ENCODE assay signal across 9 cellular contexts in the genomic region with DNA sequence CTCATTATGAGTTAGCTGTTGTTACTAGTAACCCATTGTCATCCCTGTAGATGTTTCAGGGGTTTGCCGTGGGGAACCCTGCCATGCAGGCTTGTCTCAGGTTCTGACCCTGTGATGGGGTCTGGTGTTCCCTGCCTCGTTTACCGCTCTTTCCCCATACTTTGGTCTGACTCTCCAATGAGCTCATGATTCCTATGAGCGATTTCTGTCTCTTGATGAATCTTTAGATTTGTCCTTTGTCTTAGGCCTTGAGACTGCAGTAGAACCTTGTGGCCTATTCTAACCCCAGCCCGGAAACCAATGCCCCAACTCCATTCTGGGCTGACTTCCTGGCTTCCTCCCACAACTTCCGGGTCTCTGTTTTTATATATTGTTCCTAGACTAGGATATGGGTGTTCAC. TPM values are rescaled to one million over a fixed set of nuclear protein-coding genes. Genes with fewer than 3 reads are reported as not detected.
DNase-seq lines count a peak whose midpoint lies in the region; ATAC-seq and TF ChIP-seq lines count a peak whose summit lies in the region.
"Had no signal": no experiment of that assay in that cellular context is flagged by ENCODE, and none has a peak within 500 bp of the region (broad histone marks: within the 10 kb centered on the region; RNA-seq: fewer than 3 reads in every experiment).

No MANE protein-coding gene starts in this region.

- H3K27me3 ChIP-seq in MM.1S (replicated peaks; ENCODE audit: insufficient read depth, low read length) (no peaks in the 10 kb centered on the region), SJCRH30 (no peaks in the 10 kb centered on the region)

- H3K36me3 ChIP-seq in MM.1S (replicated peaks; ENCODE audit: insufficient read depth, low read length): no peaks in the 10 kb centered on the region
- H3K36me3 ChIP-seq in SJCRH30: no peaks in the 10 kb centered on the region

- POLR2A ChIA-PET in activated CD4-positive, alpha-beta memory T cell treated with anti-CD3 and anti-CD28 coated beads, Interleukin-2, amount 10 ng/mL, durations not matched to agents 7 days and 5 days (lab: Charles Lee): interaction anchor here (0.6 to 6.5 kb wide), 14 partner anchors 11 to 143 kb away, joined by 3 to 94 read pairs (median 4); a partner anchor contains a TSS

- no peak overlapping the region for H3K4me3 ChIP-seq in MM.1S (ENCODE audit: low read length)
- no peak overlapping the region for H3K4me3 ChIP-seq in SJCRH30

- no peaks in the 10 kb centered on the region for H4K20me1 ChIP-seq in MM.1S (ENCODE audit: insufficient read depth, low read length)

- no peaks in the 10 kb centered on the region for H3K9me2 ChIP-seq in MM.1S (replicated peaks; ENCODE audit: insufficient read depth, low read length)

- peaks cover 35% of the 10 kb centered on the region for H3K36me3 Mint-ChIP-seq in activated CD4-positive, alpha-beta memory T cell treated with anti-CD3 and anti-CD28 coated beads, Interleukin-2, amount 10 ng/mL, durations not matched to agents 7 days and 5 days (ENCODE audit: low read depth)

- peak overlapping the region; percentile 64 for H3K4me2 ChIP-seq in MM.1S (ENCODE audit: low read depth, low read length)

- H3K27ac ChIP-seq in MM.1S (ENCODE audit: low read length) (peak overlapping the region; percentile 38; the same call in 1 of the 2 replicates), SJCRH30 (no peak overlapping the region)

- peaks cover 28% of the 10 kb centered on the region for H3K9me3 Mint-ChIP-seq in activated CD4-positive, alpha-beta memory T cell treated with anti-CD3 and anti-CD28 coated beads, Interleukin-2, amount 10 ng/mL, durations not matched to agents 7 days and 5 days

- peak; percentile 38 for ATAC-seq in esophagus mucosa
- ATAC-seq in HG03108 (IDR thresholded peaks at IDR 0.05; ENCODE audit: unreplicated experiment): no peak
- no peak for ATAC-seq in HG02973 (IDR thresholded peaks at IDR 0.05; ENCODE audit: unreplicated experiment)
- ATAC-seq: HCT116 had no signal

- H3K9me3 ChIP-seq in MM.1S (replicated peaks; ENCODE audit: insufficient read depth, low read length) (no peaks in the 10 kb centered on the region), SJCRH30 (replicated peaks) (no peaks in the 10 kb centered on the region)

- CTCF ChIA-PET in activated CD4-positive, alpha-beta memory T cell treated with anti-CD3 and anti-CD28 coated beads, Interleukin-2, amount 10 ng/mL, durations not matched to agents 7 days and 5 days (lab: Charles Lee): interaction anchor here (0.5 to 5.6 kb wide), 9 partner anchors 9 to 105 kb away, joined by 3 to 46 read pairs (median 8); a partner anchor contains a TSS

- TF ChIP-seq CTCF in MM.1S (IDR thresholded peaks at IDR 0.05; ENCODE audit: low read length): no peak

- 0 out of 2 replicates have a peak, but pooled peaks cover 6% of the 10 kb centered on the region for H3F3A ChIP-seq in MM.1S (ENCODE audit: insufficient read depth, low read length)

- peak overlapping the region; percentile 86 for H3K27ac Mint-ChIP-seq in activated CD4-positive, alpha-beta memory T cell treated with anti-CD3 and anti-CD28 coated beads, Interleukin-2, amount 10 ng/mL, durations not matched to agents 7 days and 5 days

- no peak overlapping the region for H3K9ac ChIP-seq in MM.1S (ENCODE audit: low read length)

- peak overlapping the region; percentile 94 for H2AFZ ChIP-seq in MM.1S (ENCODE audit: low read length)

- peaks cover 16% of the 10 kb centered on the region for H3K4me1 ChIP-seq in MM.1S (ENCODE audit: low read length)
- no peaks in the 10 kb centered on the region for H3K4me1 ChIP-seq in SJCRH30

- peak overlapping the region; percentile 23 for H3K4me3 Mint-ChIP-seq in activated CD4-positive, alpha-beta memory T cell treated with anti-CD3 and anti-CD28 coated beads, Interleukin-2, amount 10 ng/mL, durations not matched to agents 7 days and 5 days

- H3K4me1 Mint-ChIP-seq in activated CD4-positive, alpha-beta memory T cell treated with anti-CD3 and anti-CD28 coated beads, Interleukin-2, amount 10 ng/mL, durations not matched to agents 7 days and 5 days: peaks cover 46% of the 10 kb centered on the region

- no peaks in the 10 kb centered on the region for H3K79me2 ChIP-seq in MM.1S (ENCODE audit: low read length)

- peak; percentile 54 for DNase-seq in MM.1S
- peak; percentile 85 for DNase-seq in activated CD4-positive, alpha-beta memory T cell treated with anti-CD3 and anti-CD28 coated beads, Interleukin-2, amount 10 ng/mL, durations not matched to agents 7 days and 5 days
- peak; percentile 11 to 48 for DNase-seq in stimulated activated CD8-positive, alpha-beta memory T cell treated with anti-CD3 and anti-CD28 coated beads, Interleukin-7, amount 100 ng/mL, for 48 hours (ENCODE audit: extremely low read depth in 1 of 2, low read depth in 1 of 2)
- no peak for DNase-seq in SJCRH30
- DNase-seq in Ammon's horn (ENCODE audit: low spot score): no peak

- H3K27me3 Mint-ChIP-seq in activated CD4-positive, alpha-beta memory T cell treated with anti-CD3 and anti-CD28 coated beads, Interleukin-2, amount 10 ng/mL, durations not matched to agents 7 days and 5 days: no peaks in the 10 kb centered on the region

RNA-seq across cellular contexts. Expression of a gene that starts 11.3 kb away (rescaled TPM):
- total RNA-seq in activated CD4-positive, alpha-beta memory T cell treated with anti-CD3 and anti-CD28 coated beads, Interleukin-2, amount 10 ng/mL, durations not matched to agents 7 days and 5 days: 100 to 1,000 TPM; 229 to 240 TPM
- 157 TPM for total RNA-seq in esophagus mucosa
- 85.0 and 100 TPM in 2 replicates for total RNA-seq in SJCRH30 (2014; rRNA removed; shearing (Covaris generic))

RNA-seq across cellular contexts. Expression of a gene that starts 24.7 kb away (rescaled TPM):
- 1 to 10 TPM in 1 of 2 experiments, under 1 TPM in 1; 0.83 to 1.0 TPM for total RNA-seq in activated CD4-positive, alpha-beta memory T cell treated with anti-CD3 and anti-CD28 coated beads, Interleukin-2, amount 10 ng/mL, durations not matched to agents 7 days and 5 days
- total RNA-seq in esophagus mucosa: 2.4 TPM
- 1.1 and 1.8 TPM in 2 replicates for total RNA-seq in SJCRH30 (2014; rRNA removed; shearing (Covaris generic))

Comparison
In these comparisons a context has a peak if more than half of its experiments do, and no peak if none do; other contexts are left out.
1. DNase-seq: peak in MM.1S (single experiment), activated CD4-positive, alpha-beta memory T cell treated with anti-CD3 and anti-CD28 coated beads, Interleukin-2, amount 10 ng/mL, durations not matched to agents 7 days and 5 days (single experiment) and stimulated activated CD8-positive, alpha-beta memory T cell treated with anti-CD3 and anti-CD28 coated beads, Interleukin-7, amount 100 ng/mL, for 48 hours (2 of 2); none in SJCRH30 (0 of 2) and Ammon's horn (single experiment).